Comparison of ENCODE assay signal across 1 cellular context in the genomic region with DNA sequence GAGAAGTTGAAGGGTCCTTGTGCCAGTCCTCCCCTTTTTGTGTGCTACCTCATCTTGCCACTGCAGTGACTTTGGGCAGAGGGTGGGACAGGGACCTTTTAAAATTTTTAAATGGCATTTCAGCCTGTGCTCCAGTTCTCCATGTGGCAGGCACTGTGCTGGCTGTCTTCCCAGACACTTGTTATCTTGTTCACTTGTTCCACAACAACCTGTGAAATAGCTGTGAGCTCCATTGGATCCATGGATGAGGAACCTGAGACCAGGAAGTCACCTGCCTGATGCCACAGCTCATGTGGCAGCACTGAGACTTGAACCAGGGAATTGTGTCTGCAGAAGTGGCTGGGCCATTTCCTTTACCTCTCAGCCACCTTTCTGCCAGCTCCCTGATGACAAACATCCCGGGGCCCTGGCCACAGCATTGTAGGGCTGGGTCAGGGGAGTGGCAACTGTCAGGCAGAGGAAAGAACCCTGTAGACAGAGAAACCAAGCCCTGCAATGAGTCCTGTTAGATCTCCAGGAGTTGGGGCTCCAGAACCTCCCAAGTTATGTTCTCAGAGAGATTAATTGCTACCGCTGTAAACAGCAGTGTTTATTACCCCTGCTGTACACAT.
TF ChIP-seq lines count a peak whose summit lies in the region.

No MANE protein-coding gene starts in this region.

TF ChIP-seq in WTC11, 78 proteins besides CTCF, POLR2A, EP300 and RAD21 (continued from another document):
- TF ChIP-seq NR3C1 (CRISPR knock-in tag; conservative IDR thresholded peaks at IDR 0.05; ENCODE audit: low read depth) (no peak), FOXK1 (CRISPR knock-in tag; IDR thresholded peaks at IDR 0.05) (no peak)
